13 cellular contexts compared by ENCODE assay signal in the genomic region with DNA sequence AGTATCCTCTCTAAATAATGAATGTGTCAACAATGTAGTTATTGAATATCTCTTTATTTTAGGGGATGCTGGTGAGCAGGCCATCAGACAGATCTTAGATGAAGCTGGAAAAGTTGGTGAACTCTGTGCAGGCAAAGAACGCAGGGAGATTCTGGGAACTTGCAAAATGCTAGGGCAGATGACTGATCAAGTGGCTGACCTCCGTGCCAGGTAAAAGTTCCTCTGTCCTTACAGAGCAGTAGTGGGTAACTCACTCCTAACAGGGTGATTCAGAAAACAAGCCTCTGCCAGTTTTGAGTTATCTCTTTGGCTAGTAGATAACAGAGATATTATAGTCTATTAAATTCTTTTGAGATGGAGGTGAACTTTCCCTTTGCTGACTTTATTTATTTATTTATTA.
"Had no signal": no experiment of that assay in that cellular context is flagged by ENCODE, and none has a peak within 500 bp of the region (broad histone marks: within the 10 kb centered on the region; RNA-seq: fewer than 3 reads in every experiment).

No MANE protein-coding gene starts in this region.

- H3K4me1 ChIP-seq: adrenal gland had no signal

- ATAC-seq: activated naive CD4-positive, alpha-beta T cell treated with anti-CD3 and anti-CD28 coated beads, Interleukin-2, amount 50 U/mL, for 72 hours; SK-N-SH treated with all-trans-retinoic acid at 6 μM for 48 hours had no signal

- DNase-seq: activated CD4-positive, CD25-positive, alpha-beta regulatory T cell treated with anti-CD3 and anti-CD28 coated beads, Interleukin-2, amount 50 U/mL, for 72 hours; activated T-cell treated with anti-CD3 and anti-CD28 coated beads, Interleukin-2, amount 50 U/mL, for 1 hour; cortex of kidney; foreskin fibroblast; nucleus accumbens; spleen; stimulated activated CD4-positive, alpha-beta T cell treated with anti-CD3 and anti-CD28 coated beads, Interleukin-4, amount 100 ng/mL, for 1 hour; stimulated activated naive CD4-positive, alpha-beta T cell treated with Interleukin-2 at 50 U/mL for 16 hours; upper lobe of left lung had no signal

- H3K4me3 ChIP-seq: adrenal gland, spleen, upper lobe of left lung had no signal

- H3K27ac ChIP-seq: adrenal gland, epithelial cell of prostate, spleen, upper lobe of left lung had no signal

- H3K9me3 ChIP-seq: adrenal gland, spleen, upper lobe of left lung had no signal

- H3K27me3 ChIP-seq: adrenal gland, spleen, upper lobe of left lung had no signal
